12 cellular contexts compared by ENCODE assay signal in the genomic region with DNA sequence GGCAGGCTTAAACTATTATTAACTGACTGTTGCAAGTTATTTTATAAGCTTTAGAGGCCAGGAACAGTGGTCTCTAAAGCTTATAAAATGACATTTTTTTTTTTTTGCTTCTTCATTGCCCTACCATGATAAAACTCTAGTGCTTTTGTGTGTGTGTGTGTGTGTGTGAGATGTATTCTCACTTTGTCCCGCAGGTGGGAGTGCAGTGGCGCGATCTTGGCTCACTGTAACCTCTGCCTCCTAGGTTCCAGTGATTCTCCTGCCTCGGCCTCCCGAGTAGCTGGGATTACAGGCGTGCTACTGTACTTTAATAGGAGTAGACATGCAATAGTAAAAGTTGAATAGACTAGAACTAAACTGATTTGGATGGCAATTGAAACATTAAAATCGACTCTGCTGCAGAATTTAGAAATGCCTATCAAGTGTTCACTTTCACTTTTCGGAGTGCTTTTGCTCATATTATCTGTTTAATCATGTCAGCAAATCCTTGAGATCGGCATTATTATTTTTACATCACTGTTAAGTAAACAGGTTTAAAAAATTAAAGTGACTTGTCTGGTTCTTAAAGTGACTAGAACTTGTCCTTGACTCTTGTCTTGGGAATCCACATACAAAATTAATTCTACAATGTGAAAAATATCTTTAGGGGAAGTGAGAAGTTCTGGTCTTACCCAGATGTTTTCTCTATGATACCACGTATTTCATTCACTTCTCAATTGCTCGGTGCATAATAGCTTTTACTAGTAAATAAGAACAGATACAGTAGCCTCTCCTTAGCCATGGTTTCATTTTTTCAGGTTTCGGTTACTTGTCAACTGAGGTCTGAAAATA. TPM values are rescaled to one million over a fixed set of nuclear protein-coding genes. Genes with fewer than 3 reads are reported as not detected.
DNase-seq lines count a peak whose midpoint lies in the region; ATAC-seq, FAIRE-seq and TF ChIP-seq lines count a peak whose summit lies in the region.
"Had no signal": no experiment of that assay in that cellular context is flagged by ENCODE, and none has a peak within 500 bp of the region (broad histone marks: within the 10 kb centered on the region; RNA-seq: fewer than 3 reads in every experiment).

No MANE protein-coding gene starts in this region.

- peak overlapping the region; percentile 60 for H3K4me2 ChIP-seq in keratinocyte (ENCODE audit: control insufficient read depth, extremely low read depth, insufficient read depth, low read depth, low read length)

- H2AFZ ChIP-seq in keratinocyte (ENCODE audit: control insufficient read depth, low read length) = peak overlapping the region; percentile 30

- no peak overlapping the region for H3K4me3 Mint-ChIP-seq in activated CD4-positive, alpha-beta T cell treated with anti-CD3 and anti-CD28 coated beads, Interleukin-2, amount 10 ng/mL, durations not matched to agents 24 days and 14 days

- peak overlapping the region; percentile 26 for H3K27ac ChIP-seq in keratinocyte (ENCODE audit: control insufficient read depth, insufficient read depth, low read length)

- no peaks in the 10 kb centered on the region for H3K79me2 ChIP-seq in keratinocyte (ENCODE audit: control insufficient read depth, insufficient read depth, low read length)

- no peaks in the 10 kb centered on the region for H4K20me1 ChIP-seq in keratinocyte (ENCODE audit: control insufficient read depth, extremely low read depth, insufficient read depth, low read length)

- no peaks in the 10 kb centered on the region for H3K27me3 ChIP-seq in keratinocyte (ENCODE audit: control insufficient read depth, extremely low read depth, insufficient read depth, low read length)

- FAIRE-seq in keratinocyte (lab: Jason Lieb, UNC) = no peak

- no peaks in the 10 kb centered on the region for H3K4me1 Mint-ChIP-seq in activated CD4-positive, alpha-beta T cell treated with anti-CD3 and anti-CD28 coated beads, Interleukin-2, amount 10 ng/mL, durations not matched to agents 24 days and 14 days

- peaks cover 11% of the 10 kb centered on the region for H3K4me1 ChIP-seq in keratinocyte (ENCODE audit: control insufficient read depth, extremely low read depth, insufficient read depth, low read length)

- no peak overlapping the region for H3K4me3 ChIP-seq in keratinocyte (ENCODE audit: control insufficient read depth in 2 of 3, extremely low read depth in 1 of 3, insufficient read depth in 2 of 3, low read depth in 1 of 3, low read length in 3 of 3)

- no peaks in the 10 kb centered on the region for H3K9me3 ChIP-seq in keratinocyte (ENCODE audit: control insufficient read depth, low read depth, low read length)

- H3K36me3 Mint-ChIP-seq in activated CD4-positive, alpha-beta T cell treated with anti-CD3 and anti-CD28 coated beads, Interleukin-2, amount 10 ng/mL, durations not matched to agents 24 days and 14 days (ENCODE audit: low read depth) = no peaks in the 10 kb centered on the region

- TF ChIP-seq CTCF in keratinocyte (optimal IDR thresholded peaks at IDR 0.05 in 1 of 3, IDR thresholded peaks at IDR 0.05 in 1 of 3, conservative IDR thresholded peaks at IDR 0.05 in 1 of 3; ENCODE audit: extremely low read depth in 1 of 3, insufficient read depth in 2 of 3, low read length in 3 of 3) = no peak

- DNase-seq in keratinocyte (ENCODE audit: low read depth, low spot score) (no peak), SKM-1 treated with dmso at 0.1 percent for 144 hours (lab: John Stamatoyannopoulos, UW; ENCODE audit: unreplicated experiment) (no peak)
- no peak for DNase-seq in NK-92 treated with Interleukin-12 subunit alpha and Interleukin-12 subunit beta, amount 100 ng/mL, for 24 hours (lab: John Stamatoyannopoulos, UW)
- DNase-seq in activated naive CD4-positive, alpha-beta T cell (lab: John Stamatoyannopoulos, UW) = no peak
- DNase-seq in activated CD4-positive, alpha-beta T cell treated with anti-CD3 and anti-CD28 coated beads, Interleukin-2, amount 10 ng/mL, durations not matched to agents 24 days and 14 days = no peak
- DNase-seq: activated CD4-positive, CD25-positive, alpha-beta regulatory T cell; amniotic stem cell; NCI-H446 treated with DMSO at 0.1 percent for 48 hours had no signal

- ATAC-seq in GM18870 (IDR thresholded peaks at IDR 0.05; ENCODE audit: unreplicated experiment) (peak; percentile 85), GM21723 (IDR thresholded peaks at IDR 0.05; ENCODE audit: unreplicated experiment) (peak; percentile 94), HG03457 (IDR thresholded peaks at IDR 0.05; ENCODE audit: unreplicated experiment) (peak; percentile 89)

- dilution Hi-C loops in keratinocyte (cut with MboI; ENCODE audit: extremely low pct_ligation_motif_present, low sequenced_read_pairs) = no loop called here

- H3K9me1 ChIP-seq in keratinocyte (ENCODE audit: control insufficient read depth, extremely low read depth, insufficient read depth, low read length) = no peaks in the 10 kb centered on the region

- no peak overlapping the region for H3K9ac ChIP-seq in keratinocyte (ENCODE audit: control insufficient read depth, extremely low read depth, insufficient read depth, low read length)

- H3K27me3 Mint-ChIP-seq in activated CD4-positive, alpha-beta T cell treated with anti-CD3 and anti-CD28 coated beads, Interleukin-2, amount 10 ng/mL, durations not matched to agents 24 days and 14 days = peaks cover 39% of the 10 kb centered on the region

- no peaks in the 10 kb centered on the region for H3K9me3 Mint-ChIP-seq in activated CD4-positive, alpha-beta T cell treated with anti-CD3 and anti-CD28 coated beads, Interleukin-2, amount 10 ng/mL, durations not matched to agents 24 days and 14 days

- no peak overlapping the region for H3K27ac Mint-ChIP-seq in activated CD4-positive, alpha-beta T cell treated with anti-CD3 and anti-CD28 coated beads, Interleukin-2, amount 10 ng/mL, durations not matched to agents 24 days and 14 days

- intact Hi-C loops in activated CD4-positive, alpha-beta T cell treated with anti-CD3 and anti-CD28 coated beads, Interleukin-2, amount 10 ng/mL, durations not matched to agents 24 days and 14 days (cut with micrococcal nuclease) = no loop called here

- H3K36me3 ChIP-seq in keratinocyte (ENCODE audit: control insufficient read depth in 2 of 2, extremely low read depth in 1 of 2, insufficient read depth in 2 of 2, low read length in 2 of 2) = no peaks in the 10 kb centered on the region

RNA-seq across cellular contexts. Expression of gene PCTP, which starts 8.4 kb away (rescaled TPM):
- polyA plus RNA-seq in keratinocyte = 19.8 to 33.1 TPM (median 29.5 TPM) in 3 replicates
- polyA plus RNA-seq in keratinocyte (2011; ENCODE audit: low read depth) = 16.4 TPM
- 28.4 and 33.3 TPM in 2 replicates for polyA plus RNA-seq in keratinocyte (2011; cell fraction: cytosol; rRNA removed)
- 13.1 and 15.8 TPM in 2 replicates for polyA plus RNA-seq in keratinocyte (2011; cell fraction: nucleus; rRNA removed)
- polyA plus RNA-seq in keratinocyte (2012; ENCODE audit: low replicate concordance) = 6.2 and 20.7 TPM in 2 replicates
- 15.1 to 28.3 TPM (median 22.2 TPM) in 3 replicates for polyA minus RNA-seq in keratinocyte
- polyA minus RNA-seq in keratinocyte (2011; cell fraction: cytosol; rRNA and poly(A)+ RNA removed) = 15.2 TPM
- polyA minus RNA-seq in keratinocyte (2011; cell fraction: nucleus; rRNA and poly(A)+ RNA removed) = 4.7 and 5.3 TPM in 2 replicates
- 5.4 and 6.4 TPM in 2 replicates for total RNA-seq in activated CD4-positive, alpha-beta T cell treated with anti-CD3 and anti-CD28 coated beads, Interleukin-2, amount 10 ng/mL, durations not matched to agents 24 days and 14 days

RNA-seq across cellular contexts. Expression of gene TMEM100, which starts 19.8 kb away (rescaled TPM):
- 0.16 to 0.21 TPM (median 0.18 TPM) in 3 replicates for polyA plus RNA-seq in keratinocyte
- not detected for polyA plus RNA-seq in keratinocyte (2011; ENCODE audit: low read depth)
- 0.08 and 0.19 TPM in 2 replicates for polyA plus RNA-seq in keratinocyte (2011; cell fraction: cytosol; rRNA removed)
- 0.08 and 0.15 TPM in 2 replicates for polyA plus RNA-seq in keratinocyte (2011; cell fraction: nucleus; rRNA removed)
- 0.30 TPM in 1 of 2 replicates, not detected in the other for polyA plus RNA-seq in keratinocyte (2012; ENCODE audit: low replicate concordance)
- polyA minus RNA-seq in keratinocyte = not detected in 3 replicates
- polyA minus RNA-seq in keratinocyte (2011; cell fraction: cytosol; rRNA and poly(A)+ RNA removed) = not detected
- 0.47 TPM in 1 of 2 replicates, not detected in the other for polyA minus RNA-seq in keratinocyte (2011; cell fraction: nucleus; rRNA and poly(A)+ RNA removed)
- total RNA-seq in activated CD4-positive, alpha-beta T cell treated with anti-CD3 and anti-CD28 coated beads, Interleukin-2, amount 10 ng/mL, durations not matched to agents 24 days and 14 days = not detected in 2 replicates
- total RNA-seq: epithelial cell of proximal tubule had no signal
